8 cellular contexts compared by ENCODE assay signal in the genomic region with DNA sequence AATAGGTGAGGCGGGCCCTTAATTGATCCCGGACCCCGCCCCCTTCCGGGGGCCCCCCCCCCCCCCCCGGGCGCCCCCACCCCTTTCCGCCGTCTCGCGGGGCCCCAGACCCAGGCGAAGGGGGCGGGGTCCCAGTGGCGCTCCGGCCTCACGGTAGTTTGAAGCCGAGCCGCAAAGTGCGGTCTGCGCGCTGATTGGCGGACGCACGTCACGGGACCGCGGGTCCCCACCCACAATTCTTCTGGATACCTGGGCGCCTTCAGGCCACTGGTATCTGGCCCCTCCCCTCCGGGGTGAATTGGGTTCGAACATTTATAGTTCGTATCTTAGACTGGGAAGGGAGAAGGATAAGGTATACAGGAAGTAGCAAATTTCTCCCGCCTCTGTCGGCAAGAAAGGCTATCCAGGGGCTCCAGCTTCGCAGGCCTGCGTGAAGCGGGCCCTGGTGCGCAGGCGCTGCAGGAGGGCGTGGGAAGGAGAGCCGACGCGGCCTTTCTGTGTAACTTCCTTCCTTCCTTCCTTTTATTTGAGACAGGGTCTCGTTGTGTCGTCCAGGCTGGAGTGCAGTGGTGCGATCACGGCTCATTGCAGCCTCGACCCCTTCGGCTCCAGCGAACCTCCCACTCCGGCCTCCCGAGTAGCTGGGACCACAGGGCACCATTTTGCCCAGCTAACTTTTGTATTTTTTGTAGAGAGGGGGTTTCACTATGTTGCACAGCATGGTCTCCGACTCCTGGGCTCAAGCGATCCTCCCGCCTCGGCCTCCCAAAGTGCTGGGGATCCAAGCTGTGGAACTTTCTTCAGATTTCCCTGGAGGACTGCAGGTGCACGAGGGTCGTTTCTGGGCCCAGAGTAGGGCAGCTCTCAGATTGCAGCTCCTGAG. TPM values are rescaled to one million over a fixed set of nuclear protein-coding genes. Genes with fewer than 3 reads are reported as not detected.
DNase-seq lines count a peak whose midpoint lies in the region; ATAC-seq lines count a peak whose summit lies in the region.

No MANE protein-coding gene starts in this region.

- peaks cover 3% of the 10 kb centered on the region for H3K79me1 ChIP-seq in mesenchymal stem cell (replicated peaks; ENCODE audit: low read length, poor library complexity, severe bottlenecking)

- peak overlapping the region; percentile 89 to 91 for H3K4me3 Mint-ChIP-seq in effector memory CD8-positive, alpha-beta T cell

- H3K9me3 ChIP-seq in mesenchymal stem cell (ENCODE audit: control insufficient read depth, low read length) = no peaks in the 10 kb centered on the region

- H4K8ac ChIP-seq in mesenchymal stem cell (ENCODE audit: low read length) = peak overlapping the region; percentile 97

- H2BK15ac ChIP-seq in mesenchymal stem cell (ENCODE audit: low read depth, poor library complexity, severe bottlenecking) = no peak overlapping the region

- H3K27ac Mint-ChIP-seq in effector memory CD8-positive, alpha-beta T cell = peak overlapping the region; percentile 93 to 97

- H2AFZ ChIP-seq in mesenchymal stem cell (ENCODE audit: low read depth, low read length) = peak overlapping the region; percentile 95

- peak overlapping the region; percentile 71 for H3K9ac ChIP-seq in mesenchymal stem cell (ENCODE audit: low read length)

- H3K4me1 Mint-ChIP-seq in effector memory CD8-positive, alpha-beta T cell (ENCODE audit: low read depth in 2 of 2) = peaks cover 29% of the 10 kb centered on the region in 2 donors

- H3K27me3 ChIP-seq in mesenchymal stem cell (ENCODE audit: control insufficient read depth in 1 of 2, insufficient read depth in 1 of 2, low read length in 2 of 2) = no peaks in the 10 kb centered on the region

- H4K91ac ChIP-seq in mesenchymal stem cell (ENCODE audit: low read length) = peak overlapping the region; percentile 78

- peaks cover 0 to 29% of the 10 kb centered on the region in 2 experiments for H3K36me3 ChIP-seq in mesenchymal stem cell (ENCODE audit: control insufficient read depth in 1 of 2, insufficient read depth in 2 of 2, low read depth in 1 of 2, low read length in 2 of 2)

- peak overlapping the region; percentile 11 for H2BK120ac ChIP-seq in mesenchymal stem cell (ENCODE audit: low read depth, low read length)

- peak overlapping the region; percentile 91 for H2BK5ac ChIP-seq in mesenchymal stem cell (ENCODE audit: low read depth, low read length, poor library complexity, severe bottlenecking)

- H2BK12ac ChIP-seq in mesenchymal stem cell (ENCODE audit: low read length in 2 of 2) = peak overlapping the region in 1 of 2 experiments; percentile 63

- 11% methylated on average over 46 of the region's 56 CpGs for WGBS in mesenchymal stem cell

- H3K36me3 Mint-ChIP-seq in effector memory CD8-positive, alpha-beta T cell (ENCODE audit: insufficient read depth) = peaks cover 48% of the 10 kb centered on the region

- H2AK5ac ChIP-seq in mesenchymal stem cell (ENCODE audit: low read length, severe bottlenecking) = peak overlapping the region; percentile 87

- no peak overlapping the region for H3K23ac ChIP-seq in mesenchymal stem cell (ENCODE audit: low read length in 2 of 2)

- H3K4me1 ChIP-seq in mesenchymal stem cell (ENCODE audit: control insufficient read depth, insufficient read depth, low read depth, low read length) = peaks cover 5% of the 10 kb centered on the region

- H3K18ac ChIP-seq in mesenchymal stem cell (ENCODE audit: low read depth in 1 of 2, low read length in 2 of 2) = peak overlapping the region; percentile 68 to 71

- peak overlapping the region; percentile 75 to 77 for H3K4ac ChIP-seq in mesenchymal stem cell (ENCODE audit: low read depth in 1 of 2, low read length in 2 of 2)

- H3K4me2 ChIP-seq in mesenchymal stem cell (ENCODE audit: low read length, poor library complexity, severe bottlenecking) = peak overlapping the region; percentile 91

- peaks cover under 1 to 6% of the 10 kb centered on the region in 2 donors for H3K27me3 Mint-ChIP-seq in effector memory CD8-positive, alpha-beta T cell

- H3K9me3 Mint-ChIP-seq in effector memory CD8-positive, alpha-beta T cell = no peaks in the 10 kb centered on the region

- peak overlapping the region; percentile 60 to 85 for H3K4me3 ChIP-seq in mesenchymal stem cell (ENCODE audit: insufficient read depth in 1 of 2, low read depth in 1 of 2, low read length in 2 of 2)

- peak; percentile 99 for DNase-seq in COLO668 (lab: John Stamatoyannopoulos, UW; ENCODE audit: unreplicated experiment)
- DNase-seq in HT-29 (ENCODE audit: low spot score) = peak; percentile 93
- peak; percentile 96 for DNase-seq in NK-92 treated with Interleukin-12 subunit alpha and Interleukin-12 subunit beta, amount 100 ng/mL, for 24 hours (lab: John Stamatoyannopoulos, UW)
- DNase-seq in activated CD8-positive, alpha-beta memory T cell treated with anti-CD3 and anti-CD28 coated beads for 4 hours (ENCODE audit: low read depth in 2 of 2) = peak; percentile 90 to 95
- peak; percentile 95 to 96 (median 95) for DNase-seq in effector memory CD8-positive, alpha-beta T cell
- DNase-seq in mesenchymal stem cell = peak; percentile 95
- DNase-seq in stimulated activated CD8-positive, alpha-beta memory T cell treated with anti-CD3 and anti-CD28 coated beads, Interleukin-12 subunit alpha, Interleukin-12 subunit beta, amount 100 ng/mL, for 24 hours (ENCODE audit: extremely low read depth) = peak; percentile 98

- H3K27ac ChIP-seq in mesenchymal stem cell (ENCODE audit: low read length, poor library complexity, severe bottlenecking) = peak overlapping the region; percentile 99

- peak; percentile 86 for ATAC-seq in GM21360 (IDR thresholded peaks at IDR 0.05; ENCODE audit: unreplicated experiment)
- ATAC-seq in effector memory CD8-positive, alpha-beta T cell (replicated peaks) = peak; percentile 81

- peak overlapping the region in 1 of 2 experiments; percentile 19 for H3K14ac ChIP-seq in mesenchymal stem cell (ENCODE audit: low read length in 2 of 2)

RNA-seq across cellular contexts. Expression of gene HMGN1, which starts 0.6 kb away (rescaled TPM):
- 132 and 165 TPM in 2 replicates for total RNA-seq in HT-29 (2014; rRNA removed; shearing (Covaris generic))
- 278 TPM for polyA plus RNA-seq in mesenchymal stem cell (2013, experiment 1 of 2)
- 282 TPM for polyA plus RNA-seq in mesenchymal stem cell (2013, experiment 2 of 2)

RNA-seq across cellular contexts. Expression of gene BRWD1, which starts 36.0 kb away (rescaled TPM):
- total RNA-seq in HT-29 (2014; rRNA removed; shearing (Covaris generic)) = 11.7 and 12.5 TPM in 2 replicates
- 7.1 TPM for polyA plus RNA-seq in mesenchymal stem cell (2013, experiment 1 of 2)
- 7.5 TPM for polyA plus RNA-seq in mesenchymal stem cell (2013, experiment 2 of 2)

Comparison
In these comparisons a context has a peak if more than half of its experiments do, and no peak if none do; other contexts are left out.
1. Peak in every context shown above with its lines: DNase-seq, ATAC-seq, H3K4me3 ChIP-seq and H3K27ac ChIP-seq.